ENCODE assay signal across 8 cellular contexts in the genomic region with DNA sequence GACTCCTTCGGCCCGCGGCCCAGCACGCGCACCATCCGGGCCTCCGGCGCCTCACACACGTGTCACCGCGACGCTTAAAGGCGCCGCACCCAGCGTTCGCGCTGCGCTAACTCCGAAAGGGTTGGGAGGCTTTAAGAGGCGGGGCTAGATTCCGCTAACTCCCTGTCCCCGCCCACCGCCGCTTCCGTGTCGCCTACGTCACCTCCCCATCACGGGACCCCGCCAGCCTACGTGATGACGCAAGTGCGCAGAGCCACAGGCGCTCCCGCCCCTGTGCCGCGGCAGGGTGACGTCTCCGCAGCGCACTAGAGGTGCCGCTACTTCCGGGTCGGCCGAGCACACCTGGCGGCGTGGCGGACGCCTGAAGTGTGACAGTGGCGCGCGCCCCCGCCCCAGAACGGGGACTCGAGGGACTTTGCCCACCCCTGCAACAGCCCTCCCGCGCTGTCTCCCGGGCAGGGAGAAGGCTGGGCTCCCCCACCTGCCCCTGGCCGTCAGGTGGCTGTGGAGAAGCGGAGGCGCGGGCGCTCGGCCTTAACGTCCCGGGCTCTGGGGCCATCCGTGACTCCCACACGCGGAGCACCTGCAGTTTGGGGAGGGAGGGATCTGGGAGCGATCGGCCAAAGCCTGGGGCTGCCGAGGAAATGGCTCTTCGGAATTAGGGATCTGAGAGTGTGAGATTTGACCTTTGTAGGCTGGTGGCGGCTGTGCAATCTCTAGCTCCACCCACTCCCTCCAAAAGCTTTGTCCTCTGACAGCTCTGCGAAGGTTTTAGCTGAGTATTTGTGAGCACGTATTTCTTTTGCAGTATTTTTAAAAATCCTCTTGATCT. TPM values are rescaled to one million over a fixed set of nuclear protein-coding genes. Genes with fewer than 3 reads are reported as not detected.
DNase-seq lines count a peak whose midpoint lies in the region; ATAC-seq, FAIRE-seq and TF ChIP-seq lines count a peak whose summit lies in the region.

A gene (minus strand): TSS at position 35 of the 832 bp plus-strand sequence. CDS start 4,451 bp downstream, outside the sequence.

- H3K27ac ChIP-seq in adrenal gland (peak within 1 kb of the TSS; percentile 88 to 100 (median 99)), heart left ventricle (peak within 1 kb of the TSS; percentile 92 to 100 (median 98)), upper lobe of left lung (peak within 1 kb of the TSS; percentile 98 to 100 (median 99))

- peak; percentile 99 for FAIRE-seq in GM12892 (lab: Jason Lieb, UNC)

- peak; percentile 83 for TF ChIP-seq POLR2A in GM12892 (IDR thresholded peaks at IDR 0.05; ENCODE audit: low read depth, low read length)
- TF ChIP-seq POLR2A in adrenal gland (IDR thresholded peaks at IDR 0.05) = peak; percentile 92 to 98
- TF ChIP-seq POLR2A in heart left ventricle (IDR thresholded peaks at IDR 0.05) = peak; percentile 47 to 93
- peak; percentile 85 to 99 (median 94) for TF ChIP-seq POLR2A in upper lobe of left lung (IDR thresholded peaks at IDR 0.05)

- H3K4me1 ChIP-seq in adrenal gland (replicated peaks in 1 of 2) (peaks cover 10 to 18% of the 10 kb centered on the region in 2 donors), heart left ventricle (peaks cover 0 to 30% (median 19%) of the 10 kb centered on the region in 12 donors), upper lobe of left lung (peaks cover 20 to 34% (median 25%) of the 10 kb centered on the region in 4 donors)

- DNase-seq in GM12892 (ENCODE audit: insufficient read length) (peak; percentile 95), NCI-H146 (lab: John Stamatoyannopoulos, UW) (peak; percentile 99), T-helper 1 cell (peak; percentile 99 to 100 (median 100)), adrenal gland (peak; percentile 99 to 100 (median 100)), heart left ventricle (peak; percentile 99 to 100 (median 100)), posterior cingulate gyrus (peak; percentile 99 to 100 (median 100)), upper lobe of left lung (peak; percentile 99)

- peaks cover 0 to 21% of the 10 kb centered on the region in 2 donors for H3K36me3 ChIP-seq in adrenal gland (replicated peaks in 1 of 2)
- H3K36me3 ChIP-seq in heart left ventricle = peaks cover under 1 to 25% (median 21%) of the 10 kb centered on the region in 9 donors
- peaks cover 11 to 24% (median 14%) of the 10 kb centered on the region in 4 donors for H3K36me3 ChIP-seq in upper lobe of left lung

- peak; percentile 86 for ATAC-seq in HG02852 (IDR thresholded peaks at IDR 0.05; ENCODE audit: unreplicated experiment)
- peak; percentile 96 to 97 (median 97) for ATAC-seq in heart left ventricle
- peak; percentile 98 for ATAC-seq in upper lobe of left lung (ENCODE audit: low FRiP score in 2 of 2)

- H3K9me3 ChIP-seq in adrenal gland (replicated peaks in 1 of 3) (no peaks in the 10 kb centered on the region), heart left ventricle (no peaks in the 10 kb centered on the region), upper lobe of left lung (no peaks in the 10 kb centered on the region)

- WGBS in adrenal gland, 4 donors = 0% methylated on average over 6 to 74 of the region's 74 CpGs
- WGBS in heart left ventricle, 4 donors = 0 to 2% (median 0%) methylated on average over 29 to 74 of the region's 74 CpGs
- WGBS in upper lobe of left lung, 2 donors = 0% methylated on average over 3 to 33 of the region's 74 CpGs

- TF ChIP-seq CTCF in adrenal gland (IDR thresholded peaks at IDR 0.05) (peak in 2 of 6 experiments; percentile 15 to 25), heart left ventricle (IDR thresholded peaks at IDR 0.05) (peak in 2 of 12 donors; percentile 3 to 11), upper lobe of left lung (IDR thresholded peaks at IDR 0.05) (peak in 4 of 6 experiments; percentile 40 to 66 (median 50))

- peak in 3 of 4 donors; percentile 15 to 99 (median 87) for TF ChIP-seq EP300 in upper lobe of left lung (IDR thresholded peaks at IDR 0.05)

- intact Hi-C loops in adrenal gland (cut with DNase I) (no loop called here), heart left ventricle (cut with DNase I) (loop anchor here in 1 of 10 donors (2.0 kb wide), 1 partner anchor 42 kb away; no protein-coding TSS in a partner anchor), posterior cingulate gyrus (cut with DNase I) (loop anchor here (5.0 kb wide), 1 partner anchor 114 kb away; no protein-coding TSS in a partner anchor)

- H3K4me3 ChIP-seq in adrenal gland (peak within 1 kb of the TSS; percentile 52 to 94 (median 68)), heart left ventricle (peak within 1 kb of the TSS; percentile 71 to 99 (median 90)), upper lobe of left lung (peak within 1 kb of the TSS; percentile 78 to 99 (median 94))

- H3K27me3 ChIP-seq in adrenal gland (no peaks in the 10 kb centered on the region), heart left ventricle (no peaks in the 10 kb centered on the region), upper lobe of left lung (no peaks in the 10 kb centered on the region)

RNA-seq across cellular contexts. Expression of the gene that starts here (rescaled TPM):
- 38.1 TPM for polyA plus RNA-seq in GM12892 (2012; ENCODE audit: missing spikeins)
- total RNA-seq in adrenal gland (10 to 100 TPM; 15.7 to 69.1 (median 47.1) TPM), heart left ventricle (10 to 100 TPM; 14.0 to 40.9 (median 21.0) TPM), upper lobe of left lung (10 to 100 TPM; 31.1 to 76.5 (median 55.4) TPM)
- polyA plus RNA-seq in adrenal gland (10 to 100 TPM; 19.7 to 48.8 (median 44.8) TPM), heart left ventricle (10 to 100 TPM; 11.7 to 18.3 TPM)

Comparison
In these comparisons a context has a peak if more than half of its experiments do, and no peak if none do; other contexts are left out.
1. Peak in every context shown above with its lines: DNase-seq, ATAC-seq, H3K4me3 ChIP-seq and H3K27ac ChIP-seq.